ENCODE assay signal across 1 cellular context in genomic region chr17:19018600-19018950, GRCh38.
TF ChIP-seq lines count a peak whose summit lies in the region.

No MANE protein-coding gene starts in this region.

TF ChIP-seq in GM12878, 131 proteins besides CTCF, POLR2A, EP300 and RAD21:
- TF ChIP-seq RB1 (IDR thresholded peaks at IDR 0.05; ENCODE audit: borderline replicate concordance): no peak
- TF ChIP-seq MYC (IDR thresholded peaks at IDR 0.05; ENCODE audit: insufficient read depth, insufficient read length, insufficient replicate concordance, low read length, severe bottlenecking): no peak
- TF ChIP-seq POLR2AphosphoS5 (IDR thresholded peaks at IDR 0.05; ENCODE audit: low read length): peak; percentile 31; the same call in 1 of the 2 replicates
- TF ChIP-seq, protein P1, sequence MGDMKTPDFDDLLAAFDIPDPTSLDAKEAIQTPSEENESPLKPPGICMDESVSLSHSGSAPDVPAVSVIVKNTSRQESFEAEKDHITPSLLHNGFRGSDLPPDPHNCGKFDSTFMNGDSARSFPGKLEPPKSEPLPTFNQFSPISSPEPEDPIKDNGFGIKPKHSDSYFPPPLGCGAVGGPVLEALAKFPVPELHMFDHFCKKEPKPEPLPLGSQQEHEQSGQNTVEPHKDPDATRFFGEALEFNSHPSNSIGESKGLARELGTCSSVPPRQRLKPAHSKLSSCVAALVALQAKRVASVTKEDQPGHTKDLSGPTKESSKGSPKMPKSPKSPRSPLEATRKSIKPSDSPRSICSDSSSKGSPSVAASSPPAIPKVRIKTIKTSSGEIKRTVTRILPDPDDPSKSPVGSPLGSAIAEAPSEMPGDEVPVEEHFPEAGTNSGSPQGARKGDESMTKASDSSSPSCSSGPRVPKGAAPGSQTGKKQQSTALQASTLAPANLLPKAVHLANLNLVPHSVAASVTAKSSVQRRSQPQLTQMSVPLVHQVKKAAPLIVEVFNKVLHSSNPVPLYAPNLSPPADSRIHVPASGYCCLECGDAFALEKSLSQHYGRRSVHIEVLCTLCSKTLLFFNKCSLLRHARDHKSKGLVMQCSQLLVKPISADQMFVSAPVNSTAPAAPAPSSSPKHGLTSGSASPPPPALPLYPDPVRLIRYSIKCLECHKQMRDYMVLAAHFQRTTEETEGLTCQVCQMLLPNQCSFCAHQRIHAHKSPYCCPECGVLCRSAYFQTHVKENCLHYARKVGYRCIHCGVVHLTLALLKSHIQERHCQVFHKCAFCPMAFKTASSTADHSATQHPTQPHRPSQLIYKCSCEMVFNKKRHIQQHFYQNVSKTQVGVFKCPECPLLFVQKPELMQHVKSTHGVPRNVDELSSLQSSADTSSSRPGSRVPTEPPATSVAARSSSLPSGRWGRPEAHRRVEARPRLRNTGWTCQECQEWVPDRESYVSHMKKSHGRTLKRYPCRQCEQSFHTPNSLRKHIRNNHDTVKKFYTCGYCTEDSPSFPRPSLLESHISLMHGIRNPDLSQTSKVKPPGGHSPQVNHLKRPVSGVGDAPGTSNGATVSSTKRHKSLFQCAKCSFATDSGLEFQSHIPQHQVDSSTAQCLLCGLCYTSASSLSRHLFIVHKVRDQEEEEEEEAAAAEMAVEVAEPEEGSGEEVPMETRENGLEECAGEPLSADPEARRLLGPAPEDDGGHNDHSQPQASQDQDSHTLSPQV (IDR thresholded peaks at IDR 0.05): no peak
- TF ChIP-seq SIX5 (IDR thresholded peaks at IDR 0.05; ENCODE audit: low read depth, low read length, severe bottlenecking): no peak
